20 cellular contexts compared by ENCODE assay signal in the genomic region with DNA sequence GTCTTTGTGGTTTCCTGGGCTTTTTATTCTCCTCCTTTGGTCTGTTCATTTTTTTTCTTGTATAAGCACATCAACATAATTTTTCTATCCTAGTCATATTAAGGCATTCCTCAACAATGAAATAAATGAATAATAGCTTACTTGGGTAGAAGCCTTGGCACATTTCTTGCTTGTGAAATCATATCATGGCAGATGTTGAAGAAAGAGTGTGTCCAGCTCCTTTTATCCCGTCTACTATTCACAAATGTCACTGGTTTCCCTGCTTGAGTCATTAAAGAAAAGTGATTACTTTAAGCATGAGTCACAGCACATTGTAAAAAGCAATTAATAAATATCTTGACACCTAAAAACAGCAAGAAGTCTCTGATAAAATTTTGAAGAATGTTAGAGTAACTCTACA. TPM values are rescaled to one million over a fixed set of nuclear protein-coding genes. Genes with fewer than 3 reads are reported as not detected.
DNase-seq lines count a peak whose midpoint lies in the region; ATAC-seq, FAIRE-seq and TF ChIP-seq lines count a peak whose summit lies in the region.
"Had no signal": no experiment of that assay in that cellular context is flagged by ENCODE, and none has a peak within 500 bp of the region (broad histone marks: within the 10 kb centered on the region; RNA-seq: fewer than 3 reads in every experiment).

No MANE protein-coding gene starts in this region.

- no peaks in the 10 kb centered on the region for H3K79me2 ChIP-seq in SK-N-SH (ENCODE audit: insufficient read depth)

- no peak for TF ChIP-seq CTCF in BJ (IDR thresholded peaks at IDR 0.05; ENCODE audit: insufficient read depth, low read depth, low read length)
- no peak for TF ChIP-seq CTCF in SK-N-SH (IDR thresholded peaks at IDR 0.05)
- no peak for TF ChIP-seq CTCF in pancreas (IDR thresholded peaks at IDR 0.05)
- no peak for TF ChIP-seq CTCF in left ventricle myocardium inferior (IDR thresholded peaks at IDR 0.05; ENCODE audit: borderline replicate concordance)

- CTCF ChIA-PET in BJ (lab: Yijun Ruan, JAX) (interaction anchor here (0.6 to 0.9 kb wide), 4 partner anchors 9 to 461 kb away, joined by 3 read pairs; no protein-coding TSS in a partner anchor), SK-N-SH (lab: Yijun Ruan, JAX) (interaction anchor here (1.0 to 1.3 kb wide), 2 partner anchors 8 to 43 kb away, joined by 3 read pairs; no protein-coding TSS in a partner anchor)

- H3K9me3 ChIP-seq in SK-N-SH (no peaks in the 10 kb centered on the region), pancreas (no peaks in the 10 kb centered on the region), left ventricle myocardium inferior (replicated peaks) (no peaks in the 10 kb centered on the region)
- H3K9me3 ChIP-seq: sigmoid colon, testis had no signal

- intact Hi-C loops in pancreas (cut with DNase I) (no loop called here), left ventricle myocardium inferior (cut with micrococcal nuclease) (no loop called here)

- FAIRE-seq in pancreas (lab: Jason Lieb, UNC) (no peak), GM19239 (lab: Jason Lieb, UNC) (no peak)

- H3K4me2 ChIP-seq in SK-N-SH: no peak overlapping the region

- H3K4me3 ChIP-seq in BJ (ENCODE audit: low read depth, low read length) (no peak overlapping the region), SK-N-SH (ENCODE audit: low read depth in 2 of 2, low read length in 1 of 2) (no peak overlapping the region), pancreas (no peak overlapping the region), left ventricle myocardium inferior (no peak overlapping the region)
- H3K4me3 ChIP-seq: coronary artery, sigmoid colon, testis had no signal

- no peak for TF ChIP-seq RAD21 in SK-N-SH (IDR thresholded peaks at IDR 0.05; ENCODE audit: low read length)

- peak in 3 of 4 donors; percentile 35 to 56 (median 55) for ATAC-seq in pancreas
- no peak for ATAC-seq in GM18873 (IDR thresholded peaks at IDR 0.05; ENCODE audit: low FRiP score, unreplicated experiment)
- ATAC-seq: activated CD8-positive, alpha-beta T cell treated with anti-CD3 and anti-CD28 coated beads, Interleukin-2, amount 10 ng/mL, durations not matched to agents 7 days and 5 days; HCT116; naive thymus-derived CD4-positive, alpha-beta T cell; stimulated activated effector memory CD8-positive, alpha-beta T cell treated with anti-CD3 and anti-CD28 coated beads, Interleukin-12 subunit alpha, Interleukin-12 subunit beta, amount 100 ng/mL, for 72 hours had no signal

- H3F3A ChIP-seq in SK-N-SH (replicated peaks; ENCODE audit: insufficient read depth): no peaks in the 10 kb centered on the region

- WGBS in SK-N-SH (ENCODE audit: low lambda C conversion rate): 31% methylated on average over 1 of the region's 1 CpG
- WGBS in pancreas, 2 donors: 47 to 56% methylated on average over 1 of the region's 1 CpG

- no peaks in the 10 kb centered on the region for H3K36me3 ChIP-seq in BJ (ENCODE audit: control insufficient read depth, insufficient read depth, low read length)
- no peaks in the 10 kb centered on the region for H3K36me3 ChIP-seq in SK-N-SH (replicated peaks in 1 of 2; ENCODE audit: control insufficient read depth in 1 of 2, insufficient read depth in 2 of 2, low read length in 1 of 2)
- H3K36me3 ChIP-seq in pancreas: no peaks in the 10 kb centered on the region
- H3K36me3 ChIP-seq in left ventricle myocardium inferior: no peaks in the 10 kb centered on the region
- H3K36me3 ChIP-seq: sigmoid colon had no signal

- H3K27me3 ChIP-seq in BJ (ENCODE audit: control insufficient read depth, insufficient read depth, low read length): no peaks in the 10 kb centered on the region
- no peaks in the 10 kb centered on the region for H3K27me3 ChIP-seq in SK-N-SH (ENCODE audit: insufficient read depth)
- no peaks in the 10 kb centered on the region for H3K27me3 ChIP-seq in pancreas
- peaks cover 24% of the 10 kb centered on the region for H3K27me3 ChIP-seq in left ventricle myocardium inferior (ENCODE audit: low read depth)
- H3K27me3 ChIP-seq: sigmoid colon, testis had no signal

- H3K9ac ChIP-seq in SK-N-SH: no peak overlapping the region

- TF ChIP-seq EP300 in SK-N-SH (IDR thresholded peaks at IDR 0.05; ENCODE audit: borderline replicate concordance in 1 of 2, low read depth in 1 of 2, low read length in 1 of 2): 0 out of 4 replicates have a peak, but pooled peaks of 1 of the 2 experiments have one; percentile 14

- H3K4me1 ChIP-seq in SK-N-SH (ENCODE audit: control insufficient read depth in 1 of 2, insufficient read depth in 2 of 2, low read depth in 1 of 2, low read length in 1 of 2) (no peaks in the 10 kb centered on the region), pancreas (peaks cover 0 to 4% (median 0%) of the 10 kb centered on the region in 3 donors), left ventricle myocardium inferior (no peaks in the 10 kb centered on the region)
- H3K4me1 ChIP-seq: sigmoid colon, testis had no signal

- no peak overlapping the region for H3K27ac ChIP-seq in SK-N-SH (ENCODE audit: low read depth in 2 of 2, low read length in 1 of 2)
- peak overlapping the region in 1 of 4 donors; percentile 9 for H3K27ac ChIP-seq in pancreas
- no peak overlapping the region for H3K27ac ChIP-seq in left ventricle myocardium inferior (replicated peaks)
- H3K27ac ChIP-seq: coronary artery, sigmoid colon, testis had no signal

- no peaks in the 10 kb centered on the region for H3K9me2 ChIP-seq in SK-N-SH

- H4K20me1 ChIP-seq in SK-N-SH (ENCODE audit: insufficient read depth): no peaks in the 10 kb centered on the region

- H2AFZ ChIP-seq in SK-N-SH (ENCODE audit: low read depth): no peak overlapping the region

- POLR2A ChIA-PET in BJ (lab: Charles Lee) (no interaction called here), SK-N-SH (lab: Yijun Ruan, JAX) (no interaction called here)

- DNase-seq in BJ (ENCODE audit: low read depth) (peak; percentile 7), SK-N-SH (no peak), fibroblast of gingiva (ENCODE audit: low read depth) (peak; percentile 32), pancreas (no peak), GM19239 (ENCODE audit: insufficient read length, low spot score) (no peak), HUDEP-2 (lab: John Stamatoyannopoulos, UW; ENCODE audit: unreplicated experiment in 76 of 76) (no peak), left ventricle myocardium inferior (no peak)
- DNase-seq: activated CD8-positive, alpha-beta T cell treated with anti-CD3 and anti-CD28 coated beads, Interleukin-2, amount 10 ng/mL, durations not matched to agents 7 days and 5 days; activated naive CD4-positive, alpha-beta T cell; activated T-cell treated with anti-CD3 and anti-CD28 coated beads, Interleukin-2, amount 50 U/mL, for 1 hour; CD8-positive, alpha-beta memory T cell; foreskin melanocyte; naive thymus-derived CD4-positive, alpha-beta T cell; NCI-H524 treated with DMSO at 0.1 percent for 48 hours; sigmoid colon; testis had no signal

TF ChIP-seq in SK-N-SH, 30 proteins besides CTCF, POLR2A, EP300 and RAD21 (continues in another document):
- TF ChIP-seq YY1 (IDR thresholded peaks at IDR 0.05; ENCODE audit: low read depth) (no peak), TEAD4 (IDR thresholded peaks at IDR 0.05; ENCODE audit: borderline replicate concordance, insufficient read depth) (no peak), JUND (IDR thresholded peaks at IDR 0.05) (peak; percentile 28; the same call in 1 of the 2 replicates), TAF1 (IDR thresholded peaks at IDR 0.05; ENCODE audit: borderline replicate concordance, low read depth, low read length) (no peak), RFX5 (IDR thresholded peaks at IDR 0.05; ENCODE audit: low read length) (no peak), TCF12 (IDR thresholded peaks at IDR 0.05) (peak; percentile 21; the same call in 1 of the 2 replicates)
- TF ChIP-seq, protein P1, sequence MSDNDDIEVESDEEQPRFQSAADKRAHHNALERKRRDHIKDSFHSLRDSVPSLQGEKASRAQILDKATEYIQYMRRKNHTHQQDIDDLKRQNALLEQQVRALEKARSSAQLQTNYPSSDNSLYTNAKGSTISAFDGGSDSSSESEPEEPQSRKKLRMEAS (IDR thresholded peaks at IDR 0.05; ENCODE audit: low read depth): no peak
- TF ChIP-seq, protein P2, sequence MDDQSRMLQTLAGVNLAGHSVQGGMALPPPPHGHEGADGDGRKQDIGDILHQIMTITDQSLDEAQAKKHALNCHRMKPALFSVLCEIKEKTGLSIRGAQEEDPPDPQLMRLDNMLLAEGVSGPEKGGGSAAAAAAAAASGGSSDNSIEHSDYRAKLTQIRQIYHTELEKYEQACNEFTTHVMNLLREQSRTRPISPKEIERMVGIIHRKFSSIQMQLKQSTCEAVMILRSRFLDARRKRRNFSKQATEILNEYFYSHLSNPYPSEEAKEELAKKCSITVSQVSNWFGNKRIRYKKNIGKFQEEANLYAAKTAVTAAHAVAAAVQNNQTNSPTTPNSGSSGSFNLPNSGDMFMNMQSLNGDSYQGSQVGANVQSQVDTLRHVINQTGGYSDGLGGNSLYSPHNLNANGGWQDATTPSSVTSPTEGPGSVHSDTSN (IDR thresholded peaks at IDR 0.05): peak; percentile 34; the same call in 1 of the 2 replicates
- TF ChIP-seq, protein P3, sequence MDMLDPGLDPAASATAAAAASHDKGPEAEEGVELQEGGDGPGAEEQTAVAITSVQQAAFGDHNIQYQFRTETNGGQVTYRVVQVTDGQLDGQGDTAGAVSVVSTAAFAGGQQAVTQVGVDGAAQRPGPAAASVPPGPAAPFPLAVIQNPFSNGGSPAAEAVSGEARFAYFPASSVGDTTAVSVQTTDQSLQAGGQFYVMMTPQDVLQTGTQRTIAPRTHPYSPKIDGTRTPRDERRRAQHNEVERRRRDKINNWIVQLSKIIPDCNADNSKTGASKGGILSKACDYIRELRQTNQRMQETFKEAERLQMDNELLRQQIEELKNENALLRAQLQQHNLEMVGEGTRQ (IDR thresholded peaks at IDR 0.05; ENCODE audit: borderline replicate concordance, low read depth, low read length): no peak

RNA-seq across cellular contexts. Expression of a gene that starts 42.1 kb away (rescaled TPM):
- polyA plus RNA-seq in BJ (2011; rRNA removed): 0.37 and 0.43 TPM in 2 replicates
- 1.2 and 1.3 TPM in 2 replicates for polyA minus RNA-seq in BJ (2011; rRNA and poly(A)+ RNA removed)
- 0.35 and 0.39 TPM in 2 replicates for polyA plus RNA-seq in SK-N-SH (2012; rRNA removed)
- 0.30 and 0.39 TPM in 2 replicates for polyA plus RNA-seq in SK-N-SH (2012; cell fraction: cytosol; rRNA removed)
- polyA plus RNA-seq in SK-N-SH (2012; cell fraction: nucleus; rRNA removed): 1.4 TPM in 2 replicates
- 1 to 10 TPM; 1.3 to 2.7 (median 2.2) TPM for total RNA-seq in pancreas
- polyA plus RNA-seq in pancreas: 1 to 10 TPM; 1.1 to 3.9 TPM
- total RNA-seq in left ventricle myocardium inferior: 0.05 TPM
- polyA plus RNA-seq: CD8-positive, alpha-beta memory T cell had no signal

Comparison
In these comparisons a context has a peak if more than half of its experiments do, and no peak if none do; other contexts are left out.
1. DNase-seq: peak in BJ (single experiment) and fibroblast of gingiva (single experiment); none in SK-N-SH (single experiment), pancreas (0 of 6), GM19239 (single experiment), HUDEP-2 (0 of 76) and left ventricle myocardium inferior (single experiment).